ENCODE assay signal across 1 cellular context in genomic region chr3:194089357-194090177, GRCh38.
A peak's percentile ranks its signal among the peaks of the same experiment; 100 is the strongest.
TF ChIP-seq lines count a peak whose summit lies in the region.

No MANE protein-coding gene starts in this region.

TF ChIP-seq in K562, 482 proteins besides CTCF, POLR2A, EP300 and RAD21 (continued from another document and continues in another):
- TF ChIP-seq ZNF668 (CRISPR knock-in tag; IDR thresholded peaks at IDR 0.05) (peak; percentile 61; the same call in 1 of the 2 replicates), RBFOX2 (IDR thresholded peaks at IDR 0.05; ENCODE audit: low read depth, low read length) (peak; percentile 81), CHAMP1 (IDR thresholded peaks at IDR 0.05) (no peak), SOX6 (IDR thresholded peaks at IDR 0.05) (peak; percentile 84), MECOM (CRISPR knock-in tag; IDR thresholded peaks at IDR 0.05) (0 out of 2 replicates have a peak, but pooled peaks have one; percentile 30), TAF7 (tag; IDR thresholded peaks at IDR 0.05) (peak; percentile 28; the same call in 1 of the 2 replicates), ZNF134 (CRISPR knock-in tag; conservative IDR thresholded peaks at IDR 0.05) (0 out of 2 replicates have a peak, but pooled peaks have one; percentile 49), NFIX (CRISPR knock-in tag; IDR thresholded peaks at IDR 0.05; ENCODE audit: low read depth) (no peak), OTX1 (CRISPR knock-in tag; IDR thresholded peaks at IDR 0.05) (peak; percentile 37; the same call in 1 of the 2 replicates), CREB3L1 (IDR thresholded peaks at IDR 0.05; ENCODE audit: borderline replicate concordance, low read depth) (peak; percentile 91), ZNF224 (CRISPR knock-in tag; IDR thresholded peaks at IDR 0.05) (no peak), CEBPB (tag; IDR thresholded peaks at IDR 0.05) (peak; percentile 99), ZNF76 (CRISPR knock-in tag; IDR thresholded peaks at IDR 0.05; ENCODE audit: borderline replicate concordance) (0 out of 2 replicates have a peak, but pooled peaks have one; percentile 65), ZBTB9 (CRISPR knock-in tag; IDR thresholded peaks at IDR 0.05) (no peak), RNF2 (IDR thresholded peaks at IDR 0.05) (peak; percentile 96), ARID1B (IDR thresholded peaks at IDR 0.05) (peak; percentile 91), HDAC2 (IDR thresholded peaks at IDR 0.05) (peak; percentile 72; the same call in 1 of the 2 replicates), ZNF347 (CRISPR knock-in tag; IDR thresholded peaks at IDR 0.05; ENCODE audit: low read depth) (no peak), ZNF263 (CRISPR knock-in tag; IDR thresholded peaks at IDR 0.05; ENCODE audit: borderline replicate concordance) (0 out of 2 replicates have a peak, but pooled peaks have one; percentile 26), RCOR1 (IDR thresholded peaks at IDR 0.05; ENCODE audit: borderline replicate concordance in 1 of 2, low read depth in 2 of 2, low read length in 2 of 2) (peak in 1 of 2 experiments; percentile 89; a peak in 2 of 4 replicates), ZNF780A (CRISPR knock-in tag; IDR thresholded peaks at IDR 0.05) (no peak), DPF2 (IDR thresholded peaks at IDR 0.05) (peak; percentile 94), HLTF (IDR thresholded peaks at IDR 0.05) (0 out of 2 replicates have a peak, but pooled peaks have one; percentile 38), BRD4 (IDR thresholded peaks at IDR 0.05) (peak; percentile 59; the same call in 1 of the 2 replicates), POLR3A (IDR thresholded peaks at IDR 0.05; ENCODE audit: borderline replicate concordance, extremely low read depth, insufficient read depth, insufficient read length) (no peak), ZNF592 (IDR thresholded peaks at IDR 0.05) (peak; percentile 98), DACH1 (IDR thresholded peaks at IDR 0.05; ENCODE audit: partially characterized antibody) (peak; percentile 72), ZBTB7A (IDR thresholded peaks at IDR 0.05; ENCODE audit: borderline replicate concordance, control insufficient read depth, low read depth, low read length) (no peak), CREM (IDR thresholded peaks at IDR 0.05; ENCODE audit: low read depth) (peak; percentile 89), ELK1 (CRISPR knock-in tag; IDR thresholded peaks at IDR 0.05) (no peak), KLF16 (IDR thresholded peaks at IDR 0.05) (peak; percentile 41; the same call in 1 of the 2 replicates), ETV6 (IDR thresholded peaks at IDR 0.05; ENCODE audit: borderline replicate concordance in 1 of 2, low read depth in 2 of 2, low read length in 1 of 2) (peak in 1 of 2 experiments; percentile 67; a peak in 1 of 4 replicates), ETV6 (CRISPR knock-in tag; IDR thresholded peaks at IDR 0.05; ENCODE audit: borderline replicate concordance) (no peak), CBX5 (IDR thresholded peaks at IDR 0.05; ENCODE audit: borderline replicate concordance, low read depth) (peak; percentile 51; the same call in 1 of the 2 replicates), ESRRA (IDR thresholded peaks at IDR 0.05; ENCODE audit: borderline replicate concordance, low read depth) (peak; percentile 54; the same call in 1 of the 2 replicates), GATAD2B (IDR thresholded peaks at IDR 0.05; ENCODE audit: borderline replicate concordance) (peak; percentile 53; the same call in 1 of the 2 replicates), BHLHE40 (IDR thresholded peaks at IDR 0.05; ENCODE audit: low read length) (peak; percentile 84), RERE (CRISPR knock-in tag; IDR thresholded peaks at IDR 0.05; ENCODE audit: borderline replicate concordance) (no peak), HMG20A (CRISPR knock-in tag; conservative IDR thresholded peaks at IDR 0.05) (no peak), TAF1 (IDR thresholded peaks at IDR 0.05; ENCODE audit: control insufficient read depth, extremely low read depth, insufficient read depth, low read length, severe bottlenecking) (peak; percentile 23), NR2F6 (CRISPR knock-in tag; IDR thresholded peaks at IDR 0.05) (no peak), SMAD3 (CRISPR knock-in tag; conservative IDR thresholded peaks at IDR 0.05) (no peak; the same call in 1 of the 2 replicates), CLOCK (CRISPR knock-in tag; IDR thresholded peaks at IDR 0.05; ENCODE audit: borderline replicate concordance) (no peak), ZFP1 (CRISPR knock-in tag; IDR thresholded peaks at IDR 0.05) (no peak), NR4A1 (CRISPR knock-in tag; IDR thresholded peaks at IDR 0.05) (no peak), NR4A1 (tag; IDR thresholded peaks at IDR 0.05) (peak; percentile 84; the same call in 1 of the 2 replicates), RB1 (IDR thresholded peaks at IDR 0.05; ENCODE audit: low read depth) (0 out of 2 replicates have a peak, but pooled peaks have one; percentile 53), POLR3G (IDR thresholded peaks at IDR 0.05; ENCODE audit: extremely low read depth, insufficient read length, insufficient replicate concordance) (no peak), CBX1 (IDR thresholded peaks at IDR 0.05; ENCODE audit: low read depth) (0 out of 2 replicates have a peak, but pooled peaks have one; percentile 42)
